In the genomic region with DNA sequence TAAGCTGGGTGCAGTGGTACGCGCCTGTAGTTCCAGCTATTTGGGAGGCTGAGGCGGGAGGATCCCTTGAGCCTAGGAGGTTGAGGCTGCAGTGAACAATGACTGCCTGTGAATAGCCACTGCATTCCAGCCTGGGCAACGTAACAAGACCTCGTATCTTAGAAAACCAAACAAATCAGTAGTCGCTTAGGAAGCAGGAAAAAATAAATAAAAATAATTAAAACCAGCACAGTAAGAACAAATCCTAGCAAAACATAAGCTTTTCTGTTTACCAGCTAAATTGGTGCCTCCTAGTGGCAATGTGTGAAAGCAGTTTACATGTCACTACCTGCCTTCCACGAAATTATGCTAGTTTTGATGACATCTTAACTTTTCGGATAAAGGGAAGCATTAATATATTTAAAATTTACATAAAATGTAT, we compare ENCODE assay signal across 8 cellular contexts. TPM values are rescaled to one million over a fixed set of nuclear protein-coding genes. Genes with fewer than 3 reads are reported as not detected.
A peak's percentile ranks its signal among the peaks of the same experiment; 100 is the strongest.
DNase-seq lines count a peak whose midpoint lies in the region; ATAC-seq and TF ChIP-seq lines count a peak whose summit lies in the region.

No MANE protein-coding gene starts in this region.

- TF ChIP-seq POLR2A in IMR-90 (IDR thresholded peaks at IDR 0.05; ENCODE audit: low read depth, low read length) (no peak), prostate gland (IDR thresholded peaks at IDR 0.05) (no peak)

- H3K27me3 ChIP-seq in Caco-2 (replicated peaks; ENCODE audit: control insufficient read depth, insufficient read depth, low read length), result no peaks in the 10 kb centered on the region
- H3K27me3 ChIP-seq in IMR-90 (ENCODE audit: control insufficient read depth, insufficient read depth, low read length), result no peaks in the 10 kb centered on the region
- no peaks in the 10 kb centered on the region for H3K27me3 ChIP-seq in prostate gland (replicated peaks; ENCODE audit: insufficient read depth)

- no peak overlapping the region for H2AFZ ChIP-seq in IMR-90 (replicated peaks; ENCODE audit: low read length, poor library complexity)

- TF ChIP-seq RAD21 in IMR-90 (IDR thresholded peaks at IDR 0.05; ENCODE audit: low read length), result peak; percentile 49

- H3K79me1 ChIP-seq in IMR-90 (ENCODE audit: low read depth in 1 of 2, low read length in 2 of 2), result peaks cover 11 to 44% of the 10 kb centered on the region in 2 experiments

- no peaks in the 10 kb centered on the region for H3K9me3 ChIP-seq in Caco-2
- H3K9me3 ChIP-seq in IMR-90 (ENCODE audit: control insufficient read depth, insufficient read depth, low read length), result no peaks in the 10 kb centered on the region
- no peaks in the 10 kb centered on the region for H3K9me3 ChIP-seq in prostate gland

- TF ChIP-seq CTCF in Caco-2 (IDR thresholded peaks at IDR 0.05; ENCODE audit: insufficient read depth in 1 of 2, low read depth in 1 of 2, low read length in 1 of 2, severe bottlenecking in 1 of 2, unreplicated experiment in 1 of 2) (peak; percentile 28 to 63), IMR-90 (conservative IDR thresholded peaks at IDR 0.05; ENCODE audit: low read depth, low read length) (peak; percentile 73), prostate gland (IDR thresholded peaks at IDR 0.05) (peak in 3 of 4 experiments; percentile 39 to 67 (median 43))

- H2BK15ac ChIP-seq in IMR-90 (ENCODE audit: low read depth, low read length), result no peak overlapping the region

- no peak for DNase-seq in Caco-2
- DNase-seq in IMR-90, result peak; percentile 73
- DNase-seq in T-helper 2 cell treated with Interferon-gamma antibody and Interleukin-4, amounts not matched to agents 5 μg/mL and 100 μg/mL, for 36 hours (ENCODE audit: low spot score), result no peak
- DNase-seq in fibroblast of peridontal ligament (ENCODE audit: extremely low read depth), result peak; percentile 86
- DNase-seq in prostate gland (ENCODE audit: low spot score), result no peak
- DNase-seq in NCI-H1417 treated with DMSO at 0.1 percent for 48 hours (lab: John Stamatoyannopoulos, UW), result no peak

- WGBS in IMR-90 (ENCODE audit: extremely low coverage in 2 of 2, insufficient read length in 1 of 2), 2 experiments, result 100% methylated on average over 3 of the region's 8 CpGs; no CpG with 5 or more reads in 1 of the 2 experiments
- WGBS in prostate gland, result 42% methylated on average over 8 of the region's 8 CpGs

- H3K9me3 Mint-ChIP-seq in Caco-2 (ENCODE audit: unreplicated experiment), result no peaks in the 10 kb centered on the region
- no peaks in the 10 kb centered on the region for H3K9me3 Mint-ChIP-seq in T-helper 2 cell treated with Interferon-gamma antibody and Interleukin-4, amounts not matched to agents 5 μg/mL and 100 μg/mL, for 36 hours

- peak overlapping the region; percentile 84 for H2AK9ac ChIP-seq in IMR-90 (replicated peaks; ENCODE audit: low read depth, low read length, poor library complexity)

- H3K4me3 ChIP-seq in Caco-2 (ENCODE audit: low read depth, low read length), result peak overlapping the region; percentile 50
- H3K4me3 ChIP-seq in IMR-90 (ENCODE audit: insufficient read depth, low read depth, low read length), result peak overlapping the region; percentile 52
- peak overlapping the region in 1 of 2 donors; percentile 75 for H3K4me3 ChIP-seq in prostate gland

- peak overlapping the region; percentile 79 for H3K4me3 Mint-ChIP-seq in Caco-2 (ENCODE audit: unreplicated experiment)
- peak overlapping the region; percentile 95 for H3K4me3 Mint-ChIP-seq in T-helper 2 cell treated with Interferon-gamma antibody and Interleukin-4, amounts not matched to agents 5 μg/mL and 100 μg/mL, for 36 hours

- H3K4me1 ChIP-seq in Caco-2 (peaks cover 13% of the 10 kb centered on the region; the same call in 1 of the 2 replicates), IMR-90 (ENCODE audit: control insufficient read depth, insufficient read depth, low read length) (peaks cover 9% of the 10 kb centered on the region), prostate gland (replicated peaks) (peaks cover 18% of the 10 kb centered on the region)

- intact Hi-C loops in Caco-2 (cut with micrococcal nuclease; ENCODE audit: unreplicated experiment), result no loop called here
- intact Hi-C loops in IMR-90 (cut with micrococcal nuclease), result no loop called here
- intact Hi-C loops in prostate gland (cut with DNase I), result loop anchor here (5.0 kb wide), 1 partner anchor 412 kb away; a partner anchor contains a TSS

- peak overlapping the region; percentile 59; the same call in 1 of the 2 replicates for H2AK5ac ChIP-seq in IMR-90 (ENCODE audit: low read depth, low read length)

- no peak overlapping the region for H2BK20ac ChIP-seq in IMR-90 (ENCODE audit: low read depth, low read length)

- in situ Hi-C loops in IMR-90 (cut with MboI; ENCODE audit: low sequenced_read_pairs), result loop anchor here (10.0 to 25.0 kb wide), 2 partner anchors 386 to 402 kb away; a partner anchor contains a TSS

- peak overlapping the region; percentile 57 for H2BK5ac ChIP-seq in IMR-90 (ENCODE audit: low read depth, low read length, poor library complexity, severe bottlenecking)

- H3K27me3 Mint-ChIP-seq in Caco-2 (ENCODE audit: insufficient read depth, unreplicated experiment), result no peaks in the 10 kb centered on the region
- no peaks in the 10 kb centered on the region for H3K27me3 Mint-ChIP-seq in T-helper 2 cell treated with Interferon-gamma antibody and Interleukin-4, amounts not matched to agents 5 μg/mL and 100 μg/mL, for 36 hours (ENCODE audit: low read depth)

- peak overlapping the region; percentile 22; the same call in 1 of the 2 replicates for H4K5ac ChIP-seq in IMR-90 (ENCODE audit: low read depth, low read length)

- H3K23ac ChIP-seq in IMR-90 (ENCODE audit: low read depth, low read length), result no peak overlapping the region

- H3K27ac Mint-ChIP-seq in Caco-2 (ENCODE audit: unreplicated experiment), result peak overlapping the region; percentile 85
- H3K27ac Mint-ChIP-seq in T-helper 2 cell treated with Interferon-gamma antibody and Interleukin-4, amounts not matched to agents 5 μg/mL and 100 μg/mL, for 36 hours, result peak overlapping the region; percentile 92

- H2BK120ac ChIP-seq in IMR-90 (ENCODE audit: low read depth, low read length), result no peak overlapping the region

- peaks cover 14% of the 10 kb centered on the region; the same call in 1 of the 2 replicates for H3K9me1 ChIP-seq in IMR-90 (ENCODE audit: insufficient read depth, low read length)

- no peak overlapping the region for H3K18ac ChIP-seq in IMR-90 (ENCODE audit: low read depth, low read length)

- dilution Hi-C loops in IMR-90 (cut with HindIII; ENCODE audit: low sequenced_read_pairs, unreplicated experiment), result no loop called here

- H3K56ac ChIP-seq in IMR-90 (ENCODE audit: extremely low read depth, insufficient read depth, low read length), result no peak overlapping the region

- H3K9ac ChIP-seq in IMR-90 (ENCODE audit: low read depth, low read length), result 0 out of 2 replicates have a peak overlapping the region, but pooled peaks have one; percentile 10

- H3K4me1 Mint-ChIP-seq in Caco-2 (ENCODE audit: low read depth, unreplicated experiment), result peaks cover 6% of the 10 kb centered on the region
- peaks cover 29% of the 10 kb centered on the region for H3K4me1 Mint-ChIP-seq in T-helper 2 cell treated with Interferon-gamma antibody and Interleukin-4, amounts not matched to agents 5 μg/mL and 100 μg/mL, for 36 hours (ENCODE audit: low read depth)

- H3K36me3 ChIP-seq in Caco-2 (ENCODE audit: control insufficient read depth, insufficient read depth, low read length) (peaks cover 1% of the 10 kb centered on the region; the same call in 1 of the 2 replicates), IMR-90 (ENCODE audit: control insufficient read depth, insufficient read depth, low read length) (peaks cover 13% of the 10 kb centered on the region), prostate gland (peaks cover 2 to 6% of the 10 kb centered on the region in 2 donors)

- H3K27ac ChIP-seq in IMR-90 (ENCODE audit: insufficient read depth, low read length) (peak overlapping the region; percentile 52; the same call in 1 of the 2 replicates), prostate gland (peak overlapping the region in 1 of 2 donors; percentile 98)

- H3K14ac ChIP-seq in IMR-90 (replicated peaks; ENCODE audit: low read depth, low read length), result peak overlapping the region; percentile 80

- peak overlapping the region; percentile 72 for H3K4me2 ChIP-seq in IMR-90 (ENCODE audit: low read depth, low read length)

- ATAC-seq in IMR-90 (ENCODE audit: low read depth) (no peak), HG03175 (IDR thresholded peaks at IDR 0.05; ENCODE audit: unreplicated experiment) (no peak), GM21423 (IDR thresholded peaks at IDR 0.05; ENCODE audit: unreplicated experiment) (no peak)

- peak overlapping the region; percentile 16 to 81; a peak in 3 of 4 replicates for H4K8ac ChIP-seq in IMR-90 (ENCODE audit: low read depth in 2 of 2, low read length in 2 of 2)

- TSS peak; percentile 58 for BruUV-seq in Caco-2 (replicated peaks; lab: Mats Ljungman, UMichigan)
- BruUV-seq in IMR-90 (replicated peaks; lab: Mats Ljungman, UMichigan), result TSS peak; percentile 40

- POLR2A ChIA-PET in Caco-2 (lab: Charles Lee) (interaction anchor here (2.0 to 3.5 kb wide), 3 partner anchors 17 to 343 kb away, joined by 9 to 30 read pairs (median 12); a partner anchor contains a TSS), IMR-90 (lab: Charles Lee; ENCODE audit: unreplicated experiment) (interaction anchor here (0.6 to 2.5 kb wide), 3 partner anchors 11 to 507 kb away, joined by 3 to 16 read pairs (median 3); a partner anchor contains a TSS)

- peaks cover 24% of the 10 kb centered on the region for H4K20me1 ChIP-seq in IMR-90 (ENCODE audit: insufficient read depth, low read length)

- H4K91ac ChIP-seq in IMR-90 (ENCODE audit: insufficient read depth, low read depth, low read length), result no peak overlapping the region

- H3K4ac ChIP-seq in IMR-90 (ENCODE audit: low read depth, low read length), result peak overlapping the region; percentile 94; the same call in 1 of the 2 replicates

- CTCF ChIA-PET in Caco-2 (lab: Charles Lee) (interaction anchor here (0.7 to 4.3 kb wide), 6 partner anchors 9 to 506 kb away, joined by 3 to 33 read pairs (median 4); a partner anchor contains a TSS), IMR-90 (lab: Yijun Ruan, JAX) (interaction anchor here (0.5 to 1.8 kb wide), 5 partner anchors 8 to 336 kb away, joined by 3 to 7 read pairs (median 5); no protein-coding TSS in a partner anchor)

- peaks cover 37% of the 10 kb centered on the region for H3K36me3 Mint-ChIP-seq in Caco-2 (ENCODE audit: insufficient read depth, unreplicated experiment)
- H3K36me3 Mint-ChIP-seq in T-helper 2 cell treated with Interferon-gamma antibody and Interleukin-4, amounts not matched to agents 5 μg/mL and 100 μg/mL, for 36 hours (ENCODE audit: low read depth), result peaks cover 35% of the 10 kb centered on the region

RNA-seq across cellular contexts. Expression of a gene that starts 1.3 kb away (rescaled TPM):
- total RNA-seq in Caco-2 (2022) (9.7 and 10.2 TPM in 2 replicates), IMR-90 (2012; rRNA removed) (2.3 and 3.1 TPM in 2 replicates), prostate gland (10 to 100 TPM; 10.0 to 20.3 TPM)
- polyA plus RNA-seq in IMR-90 (2012; rRNA removed), result 7.5 and 10.2 TPM in 2 replicates
- 9.2 and 11.1 TPM in 2 replicates for polyA plus RNA-seq in IMR-90 (2012; cell fraction: cytosol; rRNA removed)
- polyA plus RNA-seq in IMR-90 (2012; cell fraction: nucleus; rRNA removed; ENCODE audit: low replicate concordance), result 37.2 and 59.8 TPM in 2 replicates

RNA-seq across cellular contexts. Expression of a gene that starts 11.4 kb away (rescaled TPM):
- 9.3 and 10.0 TPM in 2 replicates for total RNA-seq in Caco-2 (2022)
- total RNA-seq in IMR-90 (2012; rRNA removed), result 24.9 and 30.0 TPM in 2 replicates
- polyA plus RNA-seq in IMR-90 (2012; rRNA removed), result 118 and 128 TPM in 2 replicates
- polyA plus RNA-seq in IMR-90 (2012; cell fraction: cytosol; rRNA removed), result 115 and 151 TPM in 2 replicates
- polyA plus RNA-seq in IMR-90 (2012; cell fraction: nucleus; rRNA removed; ENCODE audit: low replicate concordance), result 210 and 556 TPM in 2 replicates
- 100 to 1,000 TPM in 1 of 2 donors, 10 to 100 TPM in 1; 62.0 to 115 TPM for total RNA-seq in prostate gland

RNA-seq across cellular contexts. Expression of a gene that starts 18.0 kb away (rescaled TPM):
- total RNA-seq in Caco-2 (2022), result 0.09 and 0.30 TPM in 2 replicates
- under 0.01 TPM in 2 replicates for total RNA-seq in IMR-90 (2012; rRNA removed)
- 0.13 and 0.27 TPM in 2 replicates for polyA plus RNA-seq in IMR-90 (2012; rRNA removed)
- 0.16 and 0.34 TPM in 2 replicates for polyA plus RNA-seq in IMR-90 (2012; cell fraction: cytosol; rRNA removed)
- polyA plus RNA-seq in IMR-90 (2012; cell fraction: nucleus; rRNA removed; ENCODE audit: low replicate concordance), result 0.09 and 0.16 TPM in 2 replicates
- 1 to 10 TPM; 1.2 to 3.3 TPM for total RNA-seq in prostate gland

RNA-seq across cellular contexts. Expression of a gene that starts 22.3 kb away (rescaled TPM):
- total RNA-seq in Caco-2 (2022) (2.8 and 3.0 TPM in 2 replicates), IMR-90 (2012; rRNA removed) (under 0.01 TPM in 1 of 2 replicates, not detected in the other), prostate gland (under 1 TPM; 0.55 to 0.62 TPM)
- polyA plus RNA-seq in IMR-90 (2012; rRNA removed), result 0.10 TPM in 1 of 2 replicates, not detected in the other
- polyA plus RNA-seq in IMR-90 (2012; cell fraction: cytosol; rRNA removed), result 0.03 and 0.04 TPM in 2 replicates
- 0.17 and 0.38 TPM in 2 replicates for polyA plus RNA-seq in IMR-90 (2012; cell fraction: nucleus; rRNA removed; ENCODE audit: low replicate concordance)

RNA-seq across cellular contexts. Expression of a gene that starts 32.4 kb away (rescaled TPM):
- total RNA-seq in Caco-2 (2022) (not detected in 2 replicates), IMR-90 (2012; rRNA removed) (not detected in 2 replicates), prostate gland (1 to 10 TPM in 1 of 2 donors, not detected in 1; 3.9 TPM)
- polyA plus RNA-seq in IMR-90 (2012; rRNA removed), result not detected in 2 replicates
- not detected in 2 replicates for polyA plus RNA-seq in IMR-90 (2012; cell fraction: cytosol; rRNA removed)
- not detected in 2 replicates for polyA plus RNA-seq in IMR-90 (2012; cell fraction: nucleus; rRNA removed; ENCODE audit: low replicate concordance)

Comparison
In these comparisons a context has a peak if more than half of its experiments do, and no peak if none do; other contexts are left out.
1. DNase-seq: peak in IMR-90 (single experiment) and fibroblast of peridontal ligament (single experiment); none in Caco-2 (0 of 2), T-helper 2 cell treated with Interferon-gamma antibody and Interleukin-4, amounts not matched to agents 5 μg/mL and 100 μg/mL, for 36 hours (single experiment), prostate gland (single experiment) and NCI-H1417 treated with DMSO at 0.1 percent for 48 hours (single experiment).
2. Peak in every context shown above with its lines, with median percentiles within 50 percentile points of each other: CTCF ChIP-seq.